8 cellular contexts compared by ENCODE assay signal in genomic region chr16:30585022-30585399, GRCh38. TPM values are rescaled to one million over a fixed set of nuclear protein-coding genes. Genes with fewer than 3 reads are reported as not detected.
DNase-seq lines count a peak whose midpoint lies in the region; ATAC-seq and TF ChIP-seq lines count a peak whose summit lies in the region.

No MANE protein-coding gene starts in this region.

- H3K27me3 ChIP-seq in Caco-2 (replicated peaks; ENCODE audit: control insufficient read depth, insufficient read depth, low read length) (no peaks in the 10 kb centered on the region), ascending aorta (no peaks in the 10 kb centered on the region), thoracic aorta (replicated peaks; ENCODE audit: insufficient read depth) (no peaks in the 10 kb centered on the region)

- CTCF ChIA-PET in Caco-2 (lab: Charles Lee): interaction anchor here (0.7 to 2.4 kb wide), 4 partner anchors 13 to 155 kb away, joined by 4 to 10 read pairs (median 6); partner anchors contain the start of genes DCTPP1, ZNF688 and ZNF764

- H3K36me3 ChIP-seq in Caco-2 (ENCODE audit: control insufficient read depth, insufficient read depth, low read length) (peaks cover 2% of the 10 kb centered on the region; the same call in 1 of the 2 replicates), ascending aorta (peaks cover 10 to 29% of the 10 kb centered on the region in 2 donors), thoracic aorta (peaks cover 6% of the 10 kb centered on the region)

- intact Hi-C loops in Caco-2 (cut with micrococcal nuclease; ENCODE audit: unreplicated experiment): loop anchor here (1.0 to 2.0 kb wide), 2 partner anchors 13 to 50 kb away; no protein-coding TSS in a partner anchor
- intact Hi-C loops in ascending aorta (cut with DNase I): loop anchor here (1.0 to 2.0 kb wide), 8 partner anchors 13 to 74 kb away; partner anchors contain the start of genes FBRS, PRR14, ZNF689 and ZNF764
- intact Hi-C loops in posterior vena cava (cut with DNase I): loop anchor here (10.0 kb wide), 2 partner anchors 50 to 60 kb away; partner anchors contain the start of gene ZNF768 (in 1 of the 2)

- peaks cover 36% of the 10 kb centered on the region for H3K36me3 Mint-ChIP-seq in Caco-2 (ENCODE audit: insufficient read depth, unreplicated experiment)

- peak overlapping the region; percentile 91 for H3K4me3 Mint-ChIP-seq in Caco-2 (ENCODE audit: unreplicated experiment)

- ATAC-seq in GM19467 (IDR thresholded peaks at IDR 0.05; ENCODE audit: unreplicated experiment): peak; percentile 26
- ATAC-seq in thoracic aorta (ENCODE audit: insufficient number of reproducible peaks, low FRiP score, low read depth): no peak
- ATAC-seq in HG02852 (IDR thresholded peaks at IDR 0.05; ENCODE audit: unreplicated experiment): no peak

- H3K9me3 Mint-ChIP-seq in Caco-2 (ENCODE audit: unreplicated experiment): no peaks in the 10 kb centered on the region

- H3K9me3 ChIP-seq in Caco-2 (no peaks in the 10 kb centered on the region), ascending aorta (no peaks in the 10 kb centered on the region), thoracic aorta (no peaks in the 10 kb centered on the region)

- peak overlapping the region; percentile 69 for H3K4me3 ChIP-seq in Caco-2 (ENCODE audit: low read depth, low read length)
- H3K4me3 ChIP-seq in LNCaP clone FGC (ENCODE audit: low read depth, low read length): peak overlapping the region; percentile 66
- peak overlapping the region; percentile 82 to 90 for H3K4me3 ChIP-seq in ascending aorta
- H3K4me3 ChIP-seq in thoracic aorta: peak overlapping the region; percentile 88

- H3K27ac Mint-ChIP-seq in Caco-2 (ENCODE audit: unreplicated experiment): peak overlapping the region; percentile 91

- DNase-seq in Caco-2: no peak
- no peak for DNase-seq in LNCaP clone FGC (ENCODE audit: low read depth)
- no peak for DNase-seq in ascending aorta (ENCODE audit: low spot score in 2 of 2)
- DNase-seq in kidney tubule cell (ENCODE audit: low spot score): peak; percentile 34
- DNase-seq in thoracic aorta (ENCODE audit: low spot score): no peak
- DNase-seq in posterior vena cava (ENCODE audit: low spot score): no peak

- TF ChIP-seq CTCF in Caco-2 (IDR thresholded peaks at IDR 0.05; ENCODE audit: insufficient read depth in 1 of 2, low read depth in 1 of 2, low read length in 1 of 2, severe bottlenecking in 1 of 2, unreplicated experiment in 1 of 2) (no peak), LNCaP clone FGC (IDR thresholded peaks at IDR 0.05; ENCODE audit: control insufficient read depth, extremely low read depth, insufficient read depth) (no peak), ascending aorta (IDR thresholded peaks at IDR 0.05) (no peak), thoracic aorta (IDR thresholded peaks at IDR 0.05) (no peak)

- POLR2A ChIA-PET in Caco-2 (lab: Charles Lee): interaction anchor here (0.7 to 2.9 kb wide), 5 partner anchors 13 to 214 kb away, joined by 3 to 19 read pairs (median 4); partner anchors contain the start of genes ZNF688 and ZNF747

- no TSS peak for BruUV-seq in Caco-2 (replicated peaks; lab: Mats Ljungman, UMichigan)

- H3K27me3 Mint-ChIP-seq in Caco-2 (ENCODE audit: insufficient read depth, unreplicated experiment): no peaks in the 10 kb centered on the region

- peak overlapping the region; percentile 92 to 93 for H3K27ac ChIP-seq in ascending aorta
- peak overlapping the region; percentile 81 to 89 for H3K27ac ChIP-seq in thoracic aorta

- H3K4me1 ChIP-seq in Caco-2: no peaks in the 10 kb centered on the region
- peaks cover 0 to 16% of the 10 kb centered on the region in 2 donors for H3K4me1 ChIP-seq in ascending aorta
- H3K4me1 ChIP-seq in thoracic aorta (ENCODE audit: control insufficient read depth in 1 of 2, low read depth in 2 of 2): peaks cover 9 to 23% of the 10 kb centered on the region in 2 donors

- H3K4me1 Mint-ChIP-seq in Caco-2 (ENCODE audit: low read depth, unreplicated experiment): no peaks in the 10 kb centered on the region

RNA-seq across cellular contexts. Expression of gene ZNF785, which starts 0.5 kb away (rescaled TPM):
- 13.5 and 13.6 TPM in 2 replicates for total RNA-seq in Caco-2 (2022)
- 12.1 TPM for total RNA-seq in ascending aorta
- 10 to 100 TPM; 10.9 to 15.6 TPM for total RNA-seq in thoracic aorta
- 10 to 100 TPM; 10.2 to 10.5 TPM for total RNA-seq in posterior vena cava

RNA-seq across cellular contexts. Expression of gene ZNF688, which starts 13.5 kb away (rescaled TPM):
- 6.2 and 10.0 TPM in 2 replicates for total RNA-seq in Caco-2 (2022)
- 11.3 TPM for total RNA-seq in ascending aorta
- total RNA-seq in thoracic aorta: 10 to 100 TPM in 1 of 2 donors, 1 to 10 TPM in 1; 9.2 to 24.2 TPM
- total RNA-seq in posterior vena cava: 10 to 100 TPM in 1 of 2 donors, 1 to 10 TPM in 1; 8.8 to 10.8 TPM

RNA-seq across cellular contexts. Expression of gene ZNF689, which starts 25.2 kb away (rescaled TPM):
- total RNA-seq in Caco-2 (2022) (11.4 and 11.7 TPM in 2 replicates), ascending aorta (7.0 TPM), thoracic aorta (10 to 100 TPM in 1 of 2 donors, 1 to 10 TPM in 1; 7.4 to 17.0 TPM), posterior vena cava (1 to 10 TPM; 6.9 to 7.1 TPM)

RNA-seq across cellular contexts. Expression of gene ZNF764, which starts 26.8 kb away (rescaled TPM):
- total RNA-seq in Caco-2 (2022) (8.5 and 10.9 TPM in 2 replicates), ascending aorta (10.9 TPM), thoracic aorta (1 to 10 TPM; 8.5 to 9.6 TPM), posterior vena cava (1 to 10 TPM; 6.0 to 6.5 TPM)

RNA-seq across cellular contexts. Expression of gene ZNF747, which starts 50.4 kb away (rescaled TPM):
- total RNA-seq in Caco-2 (2022): 6.9 and 8.1 TPM in 2 replicates
- 19.6 TPM for total RNA-seq in ascending aorta
- total RNA-seq in thoracic aorta: 10 to 100 TPM; 16.8 to 18.3 TPM
- 1 to 10 TPM; 9.6 to 9.8 TPM for total RNA-seq in posterior vena cava
